24 cellular contexts compared by ENCODE assay signal in genomic region chr1:59018446-59018845, GRCh38.
DNase-seq lines count a peak whose midpoint lies in the region; ATAC-seq and TF ChIP-seq lines count a peak whose summit lies in the region.
"Had no signal": no experiment of that assay in that cellular context is flagged by ENCODE, and none has a peak within 500 bp of the region (broad histone marks: within the 10 kb centered on the region; RNA-seq: fewer than 3 reads in every experiment).

No MANE protein-coding gene starts in this region.

- peaks cover 35% of the 10 kb centered on the region for H3K4me1 Mint-ChIP-seq in activated naive CD4-positive, alpha-beta T cell treated with anti-CD3 and anti-CD28 coated beads, Interleukin-2, amount 10 ng/mL, durations not matched to agents 7 days and 5 days
- H3K4me1 Mint-ChIP-seq in activated naive CD4-positive, alpha-beta T cell treated with anti-CD3 and anti-CD28 coated beads for 36 hours (ENCODE audit: low read depth): peaks cover 20% of the 10 kb centered on the region
- peaks cover 59% of the 10 kb centered on the region for H3K4me1 Mint-ChIP-seq in activated T-helper 2 cell treated with anti-CD3 and anti-CD28 coated beads, Interferon-gamma antibody, Interleukin-2, Interleukin-4, amounts not matched to agents 10 μg/mL and 5 μg/mL and 100 μg/mL, durations not matched to agents 14 hours and 24 hours and 36 hours (ENCODE audit: low read depth)
- peaks cover 38 to 44% of the 10 kb centered on the region in 2 donors for H3K4me1 Mint-ChIP-seq in natural killer cell treated with Interleukin-12 subunit alpha and Interleukin-12 subunit beta and Interleukin-15 and Interleukin-18, amount 100 ng/mL, for 72 hours (ENCODE audit: low read depth in 2 of 2)

- H4K91ac ChIP-seq in IMR-90 (ENCODE audit: insufficient read depth, low read depth, low read length): no peak overlapping the region

- no peak overlapping the region for H3K4me3 Mint-ChIP-seq in activated naive CD4-positive, alpha-beta T cell treated with anti-CD3 and anti-CD28 coated beads, Interleukin-2, amount 10 ng/mL, durations not matched to agents 7 days and 5 days
- H3K4me3 Mint-ChIP-seq in activated naive CD4-positive, alpha-beta T cell treated with anti-CD3 and anti-CD28 coated beads for 36 hours: no peak overlapping the region
- no peak overlapping the region for H3K4me3 Mint-ChIP-seq in activated T-helper 2 cell treated with anti-CD3 and anti-CD28 coated beads, Interferon-gamma antibody, Interleukin-2, Interleukin-4, amounts not matched to agents 10 μg/mL and 5 μg/mL and 100 μg/mL, durations not matched to agents 14 hours and 24 hours and 36 hours (ENCODE audit: low read depth)
- peak overlapping the region; percentile 52 for H3K4me3 Mint-ChIP-seq in natural killer cell treated with Interleukin-12 subunit alpha and Interleukin-12 subunit beta and Interleukin-15 and Interleukin-18, amount 100 ng/mL, for 72 hours

- H3K9me1 ChIP-seq in IMR-90 (ENCODE audit: insufficient read depth, low read length): peaks cover 28% of the 10 kb centered on the region

- no peaks in the 10 kb centered on the region for H3K27me3 ChIP-seq in IMR-90 (ENCODE audit: control insufficient read depth, insufficient read depth, low read length)
- H3K27me3 ChIP-seq: dorsolateral prefrontal cortex, ovary, suprapubic skin had no signal

- H4K20me1 ChIP-seq in IMR-90 (ENCODE audit: insufficient read depth, low read length): no peaks in the 10 kb centered on the region

- no peak overlapping the region for H3K9ac ChIP-seq in IMR-90 (ENCODE audit: low read depth, low read length)

- H3K9me3 Mint-ChIP-seq in activated naive CD4-positive, alpha-beta T cell treated with anti-CD3 and anti-CD28 coated beads, Interleukin-2, amount 10 ng/mL, durations not matched to agents 7 days and 5 days: peaks cover 9% of the 10 kb centered on the region
- H3K9me3 Mint-ChIP-seq in activated naive CD4-positive, alpha-beta T cell treated with anti-CD3 and anti-CD28 coated beads for 36 hours: no peaks in the 10 kb centered on the region
- peaks cover 7% of the 10 kb centered on the region for H3K9me3 Mint-ChIP-seq in activated T-helper 2 cell treated with anti-CD3 and anti-CD28 coated beads, Interferon-gamma antibody, Interleukin-2, Interleukin-4, amounts not matched to agents 10 μg/mL and 5 μg/mL and 100 μg/mL, durations not matched to agents 14 hours and 24 hours and 36 hours
- no peaks in the 10 kb centered on the region for H3K9me3 Mint-ChIP-seq in natural killer cell treated with Interleukin-12 subunit alpha and Interleukin-12 subunit beta and Interleukin-15 and Interleukin-18, amount 100 ng/mL, for 72 hours
- H3K9me3 Mint-ChIP-seq: IgD-negative memory B cell had no signal

- no peak for TF ChIP-seq RAD21 in IMR-90 (IDR thresholded peaks at IDR 0.05; ENCODE audit: low read length)

- no peak for TF ChIP-seq POLR2A in IMR-90 (IDR thresholded peaks at IDR 0.05; ENCODE audit: low read depth, low read length)

- no peaks in the 10 kb centered on the region for H3K36me3 ChIP-seq in IMR-90 (ENCODE audit: control insufficient read depth, insufficient read depth, low read length)
- H3K36me3 ChIP-seq: HAP-1, lower lobe of right lung, ovary, suprapubic skin had no signal

- no peak for ATAC-seq in IMR-90 (ENCODE audit: low read depth)
- peak in 1 of 2 donors; percentile 46 for ATAC-seq in natural killer cell treated with Interleukin-12 subunit alpha and Interleukin-12 subunit beta and Interleukin-15 and Interleukin-18, amount 100 ng/mL, for 72 hours
- ATAC-seq in HG03139 (IDR thresholded peaks at IDR 0.05; ENCODE audit: unreplicated experiment): no peak
- ATAC-seq: lower lobe of right lung, mucosa of descending colon had no signal

- peaks cover 0 to 9% of the 10 kb centered on the region in 2 experiments; a peak in 1 of 4 replicates for H3K79me1 ChIP-seq in IMR-90 (ENCODE audit: low read depth in 1 of 2, low read length in 2 of 2)

- H2BK20ac ChIP-seq in IMR-90 (ENCODE audit: low read depth, low read length): peak overlapping the region; percentile 2; the same call in 1 of the 2 replicates

- no TSS peak for BruUV-seq in IMR-90 (replicated peaks; lab: Mats Ljungman, UMichigan)

- dilution Hi-C loops in IMR-90 (cut with HindIII; ENCODE audit: low sequenced_read_pairs, unreplicated experiment): no loop called here

- POLR2A ChIA-PET in IMR-90 (lab: Charles Lee; ENCODE audit: unreplicated experiment): no interaction called here

- no peak overlapping the region for H2BK5ac ChIP-seq in IMR-90 (ENCODE audit: low read depth, low read length, poor library complexity, severe bottlenecking)

- H2AK5ac ChIP-seq in IMR-90 (ENCODE audit: low read depth, low read length): no peak overlapping the region

- H2AFZ ChIP-seq in IMR-90 (replicated peaks; ENCODE audit: low read length, poor library complexity): no peak overlapping the region

- in situ Hi-C loops in IMR-90 (cut with MboI; ENCODE audit: low sequenced_read_pairs): no loop called here

- H3K27ac Mint-ChIP-seq in activated naive CD4-positive, alpha-beta T cell treated with anti-CD3 and anti-CD28 coated beads, Interleukin-2, amount 10 ng/mL, durations not matched to agents 7 days and 5 days: peak overlapping the region; percentile 96
- no peak overlapping the region for H3K27ac Mint-ChIP-seq in activated naive CD4-positive, alpha-beta T cell treated with anti-CD3 and anti-CD28 coated beads for 36 hours
- peak overlapping the region; percentile 61 for H3K27ac Mint-ChIP-seq in activated T-helper 2 cell treated with anti-CD3 and anti-CD28 coated beads, Interferon-gamma antibody, Interleukin-2, Interleukin-4, amounts not matched to agents 10 μg/mL and 5 μg/mL and 100 μg/mL, durations not matched to agents 14 hours and 24 hours and 36 hours
- H3K27ac Mint-ChIP-seq in natural killer cell treated with Interleukin-12 subunit alpha and Interleukin-12 subunit beta and Interleukin-15 and Interleukin-18, amount 100 ng/mL, for 72 hours: peak overlapping the region; percentile 81 to 97

- peak overlapping the region; percentile 6; the same call in 1 of the 2 replicates for H3K4ac ChIP-seq in IMR-90 (ENCODE audit: low read depth, low read length)

- no peak overlapping the region for H3K18ac ChIP-seq in IMR-90 (ENCODE audit: low read depth, low read length)

- peak overlapping the region; percentile 98; the same call in 1 of the 2 replicates for H2BK120ac ChIP-seq in IMR-90 (ENCODE audit: low read depth, low read length)

- no peak overlapping the region for H3K56ac ChIP-seq in IMR-90 (ENCODE audit: extremely low read depth, insufficient read depth, low read length)

- CTCF ChIA-PET in activated naive CD4-positive, alpha-beta T cell treated with anti-CD3 and anti-CD28 coated beads, Interleukin-2, amount 10 ng/mL, durations not matched to agents 7 days and 5 days (lab: Charles Lee): no interaction called here
- CTCF ChIA-PET in activated naive CD4-positive, alpha-beta T cell treated with anti-CD3 and anti-CD28 coated beads for 36 hours (lab: Charles Lee): no interaction called here
- CTCF ChIA-PET in IMR-90 (lab: Yijun Ruan, JAX): no interaction called here

- no peaks in the 10 kb centered on the region; the same call in 1 of the 2 replicates for H3K9me3 ChIP-seq in IMR-90 (ENCODE audit: control insufficient read depth, insufficient read depth, low read length)
- H3K9me3 ChIP-seq: HAP-1, lower lobe of right lung, mucosa of descending colon, ovary, suprapubic skin had no signal

- no peak overlapping the region for H3K14ac ChIP-seq in IMR-90 (replicated peaks; ENCODE audit: low read depth, low read length)

- H3K23ac ChIP-seq in IMR-90 (ENCODE audit: low read depth, low read length): no peak overlapping the region

- no peak overlapping the region for H3K4me2 ChIP-seq in IMR-90 (ENCODE audit: low read depth, low read length)

- H3K36me3 Mint-ChIP-seq in activated naive CD4-positive, alpha-beta T cell treated with anti-CD3 and anti-CD28 coated beads, Interleukin-2, amount 10 ng/mL, durations not matched to agents 7 days and 5 days: peaks cover 10% of the 10 kb centered on the region
- H3K36me3 Mint-ChIP-seq in activated naive CD4-positive, alpha-beta T cell treated with anti-CD3 and anti-CD28 coated beads for 36 hours (ENCODE audit: low read depth): no peaks in the 10 kb centered on the region
- H3K36me3 Mint-ChIP-seq in activated T-helper 2 cell treated with anti-CD3 and anti-CD28 coated beads, Interferon-gamma antibody, Interleukin-2, Interleukin-4, amounts not matched to agents 10 μg/mL and 5 μg/mL and 100 μg/mL, durations not matched to agents 14 hours and 24 hours and 36 hours (ENCODE audit: low read depth): peaks cover 8% of the 10 kb centered on the region
- H3K36me3 Mint-ChIP-seq in natural killer cell treated with Interleukin-12 subunit alpha and Interleukin-12 subunit beta and Interleukin-15 and Interleukin-18, amount 100 ng/mL, for 72 hours: peaks cover 4% of the 10 kb centered on the region

- no peak overlapping the region for H4K8ac ChIP-seq in IMR-90 (ENCODE audit: low read depth in 2 of 2, low read length in 2 of 2)

- no peak overlapping the region for H3K27ac ChIP-seq in IMR-90 (ENCODE audit: insufficient read depth, low read length)
- H3K27ac ChIP-seq: dorsolateral prefrontal cortex, lower lobe of right lung, ovary, suprapubic skin had no signal

- H3K4me1 ChIP-seq in IMR-90 (ENCODE audit: control insufficient read depth, insufficient read depth, low read length): peaks cover 25% of the 10 kb centered on the region

- WGBS in IMR-90 (ENCODE audit: extremely low coverage in 2 of 2, insufficient read length in 1 of 2), 2 experiments: no CpG with 5 or more reads among the region's 6 CpGs

- H3K27me3 Mint-ChIP-seq in activated naive CD4-positive, alpha-beta T cell treated with anti-CD3 and anti-CD28 coated beads, Interleukin-2, amount 10 ng/mL, durations not matched to agents 7 days and 5 days: peaks cover 6% of the 10 kb centered on the region
- H3K27me3 Mint-ChIP-seq in activated naive CD4-positive, alpha-beta T cell treated with anti-CD3 and anti-CD28 coated beads for 36 hours (ENCODE audit: low read depth): no peaks in the 10 kb centered on the region
- H3K27me3 Mint-ChIP-seq in activated T-helper 2 cell treated with anti-CD3 and anti-CD28 coated beads, Interferon-gamma antibody, Interleukin-2, Interleukin-4, amounts not matched to agents 10 μg/mL and 5 μg/mL and 100 μg/mL, durations not matched to agents 14 hours and 24 hours and 36 hours (ENCODE audit: low read depth): no peaks in the 10 kb centered on the region
- peaks cover 0 to 14% of the 10 kb centered on the region in 2 donors for H3K27me3 Mint-ChIP-seq in natural killer cell treated with Interleukin-12 subunit alpha and Interleukin-12 subunit beta and Interleukin-15 and Interleukin-18, amount 100 ng/mL, for 72 hours
- H3K27me3 Mint-ChIP-seq: IgD-negative memory B cell had no signal

- H4K5ac ChIP-seq in IMR-90 (ENCODE audit: low read depth, low read length): no peak overlapping the region

- no peak overlapping the region for H2AK9ac ChIP-seq in IMR-90 (replicated peaks; ENCODE audit: low read depth, low read length, poor library complexity)

- intact Hi-C loops in activated naive CD4-positive, alpha-beta T cell treated with anti-CD3 and anti-CD28 coated beads for 36 hours (cut with micrococcal nuclease): no loop called here
- intact Hi-C loops in IMR-90 (cut with micrococcal nuclease): loop anchor here (10.0 kb wide), 1 partner anchor 126 kb away; no protein-coding TSS in a partner anchor
- intact Hi-C loops in activated T-helper 2 cell treated with anti-CD3 and anti-CD28 coated beads, Interferon-gamma antibody, Interleukin-2, Interleukin-4, amounts not matched to agents 10 μg/mL and 5 μg/mL and 100 μg/mL, durations not matched to agents 14 hours and 24 hours and 36 hours (cut with micrococcal nuclease): no loop called here
- intact Hi-C loops in head of caudate nucleus (cut with DNase I): no loop called here

- H3K4me3 ChIP-seq in IMR-90 (ENCODE audit: insufficient read depth, low read depth, low read length): no peak overlapping the region
- H3K4me3 ChIP-seq: dorsolateral prefrontal cortex, HAP-1, lower lobe of right lung, mucosa of descending colon, ovary, suprapubic skin had no signal

- peak overlapping the region; percentile 95; the same call in 1 of the 3 replicates for H2BK15ac ChIP-seq in IMR-90 (ENCODE audit: low read depth, low read length)

- TF ChIP-seq CTCF in IMR-90 (conservative IDR thresholded peaks at IDR 0.05; ENCODE audit: low read depth, low read length): no peak

- DNase-seq in activated naive CD4-positive, alpha-beta T cell treated with anti-CD3 and anti-CD28 coated beads, Interleukin-2, amount 10 ng/mL, durations not matched to agents 7 days and 5 days: no peak
- no peak for DNase-seq in activated naive CD4-positive, alpha-beta T cell treated with anti-CD3 and anti-CD28 coated beads for 36 hours
- DNase-seq in IMR-90: no peak
- DNase-seq in activated T-helper 2 cell treated with anti-CD3 and anti-CD28 coated beads, Interferon-gamma antibody, Interleukin-2, Interleukin-4, amounts not matched to agents 10 μg/mL and 5 μg/mL and 100 μg/mL, durations not matched to agents 14 hours and 24 hours and 36 hours (ENCODE audit: low spot score): no peak
- DNase-seq in natural killer cell treated with Interleukin-12 subunit alpha and Interleukin-12 subunit beta and Interleukin-15 and Interleukin-18, amount 100 ng/mL, for 72 hours (ENCODE audit: low spot score): no peak
- DNase-seq in head of caudate nucleus: no peak
- no peak for DNase-seq in NCI-H1694 (lab: John Stamatoyannopoulos, UW)
- DNase-seq: activated T-cell treated with anti-CD3 and anti-CD28 coated beads, Interleukin-2, amount 50 U/mL, for 1 hour; cerebellar nuclear complex; DND-41; dorsolateral prefrontal cortex; kidney; lower lobe of right lung; mucosa of descending colon; NCI-H1105 treated with DMSO at 0.1 percent for 48 hours; NCI-H2029; NCI-H524 treated with DMSO at 0.1 percent for 48 hours; ovary; retina; stimulated activated CD4-positive, alpha-beta T cell treated with anti-CD3 and anti-CD28 coated beads, Interleukin-2, amount 100 ng/mL, for 24 hours had no signal
